In genomic region chr12:23893611-23894010, GRCh38 we compare ENCODE assay signal across 15 cellular contexts. TPM values are rescaled to one million over a fixed set of nuclear protein-coding genes. Genes with fewer than 3 reads are reported as not detected.
DNase-seq lines count a peak whose midpoint lies in the region; ATAC-seq, FAIRE-seq and TF ChIP-seq lines count a peak whose summit lies in the region.
"Had no signal": no experiment of that assay in that cellular context is flagged by ENCODE, and none has a peak within 500 bp of the region (broad histone marks: within the 10 kb centered on the region; RNA-seq: fewer than 3 reads in every experiment).

No MANE protein-coding gene starts in this region.

- DNase-seq in HTR-8/SVneo (ENCODE audit: insufficient read length, low spot score) (no peak), astrocyte of the hippocampus (ENCODE audit: low read depth, low spot score) (peak; percentile 29), endothelial cell (ENCODE audit: low spot score) (no peak), kidney tubule cell (ENCODE audit: low spot score) (peak; percentile 6), HT-29 (ENCODE audit: low spot score) (no peak)
- no peak for DNase-seq in activated CD4-positive, CD25-positive, alpha-beta regulatory T cell treated with anti-CD3 and anti-CD28 coated beads, Interleukin-2, amount 50 U/mL, for 72 hours
- DNase-seq: 8988T; CD4-positive, CD25-positive, alpha-beta regulatory T cell; DMS79 had no signal

- H3K36me3 Mint-ChIP-seq in endothelial cell (ENCODE audit: low read depth, unreplicated experiment), result peaks cover 14% of the 10 kb centered on the region
- H3K36me3 Mint-ChIP-seq: CD4-positive, CD25-positive, alpha-beta regulatory T cell had no signal

- H3K9me3 Mint-ChIP-seq in endothelial cell (ENCODE audit: unreplicated experiment), result no peaks in the 10 kb centered on the region
- H3K9me3 Mint-ChIP-seq: IgD-negative memory B cell had no signal

- H3K4me3 Mint-ChIP-seq in endothelial cell (ENCODE audit: unreplicated experiment), result no peak overlapping the region
- H3K4me3 Mint-ChIP-seq: CD4-positive, CD25-positive, alpha-beta regulatory T cell; IgD-negative memory B cell had no signal

- H3K4me1 Mint-ChIP-seq in endothelial cell (ENCODE audit: unreplicated experiment), result peaks cover 23% of the 10 kb centered on the region
- H3K4me1 Mint-ChIP-seq: CD4-positive, CD25-positive, alpha-beta regulatory T cell had no signal

- ATAC-seq in HG03196 (IDR thresholded peaks at IDR 0.05; ENCODE audit: unreplicated experiment), result no peak
- no peak for ATAC-seq in GM19463 (IDR thresholded peaks at IDR 0.05; ENCODE audit: unreplicated experiment)

- peak overlapping the region; percentile 62 for H3K27ac Mint-ChIP-seq in endothelial cell (ENCODE audit: unreplicated experiment)
- H3K27ac Mint-ChIP-seq: CD4-positive, CD25-positive, alpha-beta regulatory T cell; IgD-negative memory B cell had no signal

- TF ChIP-seq CTCF in endothelial cell (IDR thresholded peaks at IDR 0.05; ENCODE audit: unreplicated experiment), result no peak

- peak; percentile 73 for FAIRE-seq in HTR-8/SVneo (lab: Jason Lieb, UNC)
- FAIRE-seq: GM12891, H1 had no signal

- no peaks in the 10 kb centered on the region for H3K27me3 Mint-ChIP-seq in endothelial cell (ENCODE audit: unreplicated experiment)
- H3K27me3 Mint-ChIP-seq: CD4-positive, CD25-positive, alpha-beta regulatory T cell; IgD-negative memory B cell had no signal

RNA-seq across cellular contexts. Expression of gene SOX5, which starts 55.9 kb away (rescaled TPM):
- total RNA-seq in endothelial cell (ENCODE audit: unreplicated experiment), result 23.1 TPM
- total RNA-seq in HT-29 (2014; rRNA removed; shearing (Covaris generic)), result 0.57 TPM in 1 of 2 replicates, not detected in the other
- total RNA-seq: CD4-positive, CD25-positive, alpha-beta regulatory T cell; G401 had no signal

Comparison
In these comparisons a context has a peak if more than half of its experiments do, and no peak if none do; other contexts are left out.
1. DNase-seq: peak in astrocyte of the hippocampus (single experiment) and kidney tubule cell (single experiment); none in HTR-8/SVneo (single experiment), endothelial cell (single experiment), activated CD4-positive, CD25-positive, alpha-beta regulatory T cell treated with anti-CD3 and anti-CD28 coated beads, Interleukin-2, amount 50 U/mL, for 72 hours (single experiment) and HT-29 (single experiment).
2. RNA of gene SOX5, which starts 55.9 kb away (total RNA-seq): 23.1 TPM in endothelial cell (single experiment); 0.57 TPM in HT-29; every median in the first group is over 10 times any median in the second.